Comparison of ENCODE assay signal across 1 cellular context in genomic region chr6:8238772-8239683, GRCh38.
TF ChIP-seq lines count a peak whose summit lies in the region.

No MANE protein-coding gene starts in this region.

TF ChIP-seq in SK-N-SH treated with all-trans-retinoic acid at 6 μM for 48 hours, 23 proteins besides CTCF, POLR2A, EP300 and RAD21 (continued from another document):
- TF ChIP-seq POU6F1 (CRISPR knock-in tag; IDR thresholded peaks at IDR 0.05; ENCODE audit: borderline replicate concordance, low read depth), result no peak
- TF ChIP-seq CSDC2 (CRISPR knock-in tag; IDR thresholded peaks at IDR 0.05), result no peak
- no peak; the same call in 1 of the 2 replicates for TF ChIP-seq SNAI2 (CRISPR knock-in tag; IDR thresholded peaks at IDR 0.05)
- TF ChIP-seq ZNF565 (CRISPR knock-in tag; conservative IDR thresholded peaks at IDR 0.05; ENCODE audit: low read depth), result no peak
- peak; percentile 91 for TF ChIP-seq TCF4 (CRISPR knock-in tag; IDR thresholded peaks at IDR 0.05; ENCODE audit: borderline replicate concordance)
- TF ChIP-seq ZNF70 (CRISPR knock-in tag; IDR thresholded peaks at IDR 0.05), result no peak
- TF ChIP-seq ZC3H10 (CRISPR knock-in tag; IDR thresholded peaks at IDR 0.05), result no peak
- TF ChIP-seq BACH2 (CRISPR knock-in tag; IDR thresholded peaks at IDR 0.05; ENCODE audit: borderline replicate concordance), result no peak
- no peak for TF ChIP-seq ZFP3 (CRISPR knock-in tag; IDR thresholded peaks at IDR 0.05)
